26 cellular contexts compared by ENCODE assay signal in the genomic region with DNA sequence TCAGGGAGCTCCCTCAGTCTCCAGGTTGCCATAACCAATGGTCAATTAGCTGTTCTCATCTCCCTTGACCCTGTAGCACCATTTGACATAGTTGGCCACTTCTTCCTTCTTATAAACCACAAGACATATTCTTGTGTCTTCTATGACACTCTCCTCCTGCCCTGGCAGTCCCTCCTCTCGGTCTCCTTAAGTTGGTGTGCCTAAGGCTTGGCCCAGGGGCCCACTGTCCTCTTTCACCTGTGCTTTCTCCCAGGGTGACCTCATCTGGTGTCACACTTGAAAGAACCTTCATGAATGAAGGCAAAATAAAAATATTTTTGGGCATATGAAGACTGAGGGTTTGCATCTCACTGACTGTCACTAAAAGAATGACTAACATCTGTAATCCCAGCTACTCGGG. TPM values are rescaled to one million over a fixed set of nuclear protein-coding genes. Genes with fewer than 3 reads are reported as not detected.
"Had no signal": no experiment of that assay in that cellular context is flagged by ENCODE, and none has a peak within 500 bp of the region (broad histone marks: within the 10 kb centered on the region; RNA-seq: fewer than 3 reads in every experiment).

No MANE protein-coding gene starts in this region.

- H3K9me3 ChIP-seq: body of pancreas, breast epithelium, SJSA1, SK-N-SH had no signal

- H3K27me3 ChIP-seq: body of pancreas, breast epithelium, SJSA1 had no signal

- H3K4me2 ChIP-seq: KMS-11, SK-N-SH had no signal

- H3K4me3 ChIP-seq: body of pancreas, breast epithelium, SJSA1 had no signal

- H3K36me3 ChIP-seq: breast epithelium, SJSA1 had no signal

- DNase-seq: activated CD4-positive, alpha-beta T cell treated with anti-CD3 and anti-CD28 coated beads, Interleukin-2, amount 10 ng/mL, durations not matched to agents 7 days and 5 days; activated CD4-positive, alpha-beta T cell treated with anti-CD3 and anti-CD28 coated beads, Interleukin-2, amount 50 U/mL, for 48 hours; activated CD8-positive, alpha-beta T cell treated with anti-CD3 and anti-CD28 coated beads, Interleukin-2, amount 10 ng/mL, durations not matched to agents 7 days and 5 days; activated gamma-delta T cell; activated naive CD4-positive, alpha-beta T cell treated with Interleukin-2 at 50 U/mL for 16 hours; activated naive CD8-positive, alpha-beta T cell treated with anti-CD3 and anti-CD28 coated beads, Interleukin-2, amount 10 ng/mL, durations not matched to agents 7 days and 5 days; activated T-cell treated with anti-CD3 and anti-CD28 coated beads, Interleukin-2, amount 50 U/mL, for 24 hours; body of pancreas; NCI-H1105; NCI-H1417 treated with DMSO at 0.1 percent for 48 hours; NCI-H187 treated with DMSO at 0.1 percent for 48 hours; NCI-H2081 treated with DMSO at 0.1 percent for 48 hours; NCI-H226; NCI-H446 treated with DMSO at 0.1 percent for 48 hours; NCI-H524; NCI-H69; NCI-H82; RPMI8226; SHP77 treated with DMSO at 0.1 percent for 48 hours; SK-N-SH had no signal

- H3K27ac ChIP-seq: body of pancreas, breast epithelium, KMS-11, SJSA1 had no signal

- ATAC-seq: activated CD8-positive, alpha-beta T cell treated with anti-CD3 and anti-CD28 coated beads, Interleukin-2, amount 10 ng/mL, durations not matched to agents 7 days and 5 days; body of pancreas; Panc1 had no signal

- H3K9ac ChIP-seq: KMS-11, SK-N-SH had no signal

RNA-seq across cellular contexts. Expression of gene ADGRF5, which starts 9.7 kb away (rescaled TPM):
- total RNA-seq: activated CD4-positive, alpha-beta T cell treated with anti-CD3 and anti-CD28 coated beads, Interleukin-2, amount 10 ng/mL, durations not matched to agents 7 days and 5 days; activated CD8-positive, alpha-beta T cell treated with anti-CD3 and anti-CD28 coated beads, Interleukin-2, amount 10 ng/mL, durations not matched to agents 7 days and 5 days; activated naive CD8-positive, alpha-beta T cell treated with anti-CD3 and anti-CD28 coated beads, Interleukin-2, amount 10 ng/mL, durations not matched to agents 7 days and 5 days; activated T-helper 2 cell treated with anti-CD3 and anti-CD28 coated beads, Interferon-gamma antibody, Interleukin-2, Interleukin-4, amounts not matched to agents 10 μg/mL and 5 μg/mL and 100 μg/mL, durations not matched to agents 14 hours and 24 hours and 36 hours; LHCN-M2; SJSA1 had no signal
